ENCODE assay signal across 1 cellular context in the genomic region with DNA sequence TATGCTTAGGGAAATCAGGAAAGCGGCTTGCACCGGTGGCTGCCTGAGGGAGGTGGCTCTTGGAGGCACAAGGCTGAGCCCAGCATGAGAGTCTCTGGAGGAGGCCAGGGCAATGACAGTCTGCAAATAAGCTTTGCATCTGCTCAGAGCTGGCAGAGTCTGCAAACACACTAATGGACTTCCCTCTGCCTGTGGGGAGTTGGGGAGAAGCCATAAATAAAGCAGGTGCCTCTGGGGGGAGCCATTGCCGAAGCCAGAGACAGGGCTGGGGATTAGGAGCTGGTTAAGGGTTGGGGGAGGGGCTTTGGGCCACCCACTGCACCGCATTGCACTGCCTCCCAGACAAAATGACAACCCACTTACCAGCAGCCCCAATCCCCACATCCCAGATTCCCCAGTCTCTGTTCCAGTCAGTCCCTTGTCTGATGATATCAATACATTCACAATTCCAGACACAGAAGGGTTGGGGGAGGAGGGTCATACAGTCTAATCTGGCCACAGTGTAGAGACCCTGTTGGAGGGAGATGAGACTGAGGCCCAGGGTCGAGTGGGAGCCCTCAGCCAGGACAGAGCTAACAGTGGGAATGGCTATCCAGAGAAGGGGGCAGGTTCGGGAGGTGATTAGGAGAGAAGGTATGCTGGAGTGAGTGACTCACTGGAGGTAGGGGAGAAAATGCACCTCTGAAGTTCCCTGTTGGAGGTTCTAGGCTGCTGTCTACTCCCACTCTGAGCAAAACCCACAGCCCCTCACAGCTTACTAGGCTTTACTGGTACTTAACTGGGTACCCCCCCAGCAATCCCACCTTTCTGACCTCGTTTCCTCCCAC.
TF ChIP-seq lines count a peak whose summit lies in the region.

No MANE protein-coding gene starts in this region.

TF ChIP-seq in H1, 55 proteins besides CTCF, POLR2A, EP300 and RAD21:
- TF ChIP-seq SAP30 (IDR thresholded peaks at IDR 0.05; ENCODE audit: insufficient read depth, insufficient replicate concordance, low read length) = no peak
- no peak for TF ChIP-seq SRF (IDR thresholded peaks at IDR 0.05; ENCODE audit: low read depth, low read length)
- no peak; the same call in 1 of the 2 replicates for TF ChIP-seq KDM1A (IDR thresholded peaks at IDR 0.05; ENCODE audit: borderline replicate concordance, low read length)
- TF ChIP-seq TBP (IDR thresholded peaks at IDR 0.05; ENCODE audit: low read depth, low read length) = peak; percentile 28; the same call in 1 of the 2 replicates
- TF ChIP-seq JUND (IDR thresholded peaks at IDR 0.05; ENCODE audit: low read length) = no peak
- TF ChIP-seq, protein P1, sequence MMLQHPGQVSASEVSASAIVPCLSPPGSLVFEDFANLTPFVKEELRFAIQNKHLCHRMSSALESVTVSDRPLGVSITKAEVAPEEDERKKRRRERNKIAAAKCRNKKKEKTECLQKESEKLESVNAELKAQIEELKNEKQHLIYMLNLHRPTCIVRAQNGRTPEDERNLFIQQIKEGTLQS (IDR thresholded peaks at IDR 0.05; ENCODE audit: insufficient read depth, low read depth, low read length) = no peak
- TF ChIP-seq PHF8 (conservative IDR thresholded peaks at IDR 0.05; ENCODE audit: low read depth, low read length) = no peak
- TF ChIP-seq EZH2 (IDR thresholded peaks at IDR 0.05; ENCODE audit: low read depth, low read length, severe bottlenecking) = no peak
- TF ChIP-seq YY1 (IDR thresholded peaks at IDR 0.05; ENCODE audit: low read depth, low read length) = peak; percentile 84; the same call in 1 of the 2 replicates
- TF ChIP-seq, protein P2, sequence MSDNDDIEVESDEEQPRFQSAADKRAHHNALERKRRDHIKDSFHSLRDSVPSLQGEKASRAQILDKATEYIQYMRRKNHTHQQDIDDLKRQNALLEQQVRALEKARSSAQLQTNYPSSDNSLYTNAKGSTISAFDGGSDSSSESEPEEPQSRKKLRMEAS (IDR thresholded peaks at IDR 0.05) = 0 out of 2 replicates have a peak, but pooled peaks have one; percentile 14
- no peak for TF ChIP-seq SP2 (IDR thresholded peaks at IDR 0.05; ENCODE audit: low read length)
- no peak for TF ChIP-seq CBX8 (IDR thresholded peaks at IDR 0.05; ENCODE audit: borderline replicate concordance, low read depth, low read length)
- TF ChIP-seq ASH2L (IDR thresholded peaks at IDR 0.05; ENCODE audit: low read length) = peak; percentile 47
- TF ChIP-seq SP1 (IDR thresholded peaks at IDR 0.05; ENCODE audit: low read depth, low read length) = 0 out of 2 replicates have a peak, but pooled peaks have one; percentile 13
- TF ChIP-seq CHD1 (IDR thresholded peaks at IDR 0.05; ENCODE audit: low read depth, low read length) = no peak
- no peak for TF ChIP-seq SUZ12 (IDR thresholded peaks at IDR 0.05; ENCODE audit: low read length)
- no peak for TF ChIP-seq RFX5 (IDR thresholded peaks at IDR 0.05; ENCODE audit: borderline replicate concordance, low read depth, low read length)
- TF ChIP-seq RBBP5 (IDR thresholded peaks at IDR 0.05; ENCODE audit: borderline replicate concordance, low read depth, low read length) = no peak
- TF ChIP-seq ZNF274 (IDR thresholded peaks at IDR 0.05; ENCODE audit: borderline replicate concordance, extremely low read depth, low read length) = no peak
